12 cellular contexts compared by ENCODE assay signal in the genomic region with DNA sequence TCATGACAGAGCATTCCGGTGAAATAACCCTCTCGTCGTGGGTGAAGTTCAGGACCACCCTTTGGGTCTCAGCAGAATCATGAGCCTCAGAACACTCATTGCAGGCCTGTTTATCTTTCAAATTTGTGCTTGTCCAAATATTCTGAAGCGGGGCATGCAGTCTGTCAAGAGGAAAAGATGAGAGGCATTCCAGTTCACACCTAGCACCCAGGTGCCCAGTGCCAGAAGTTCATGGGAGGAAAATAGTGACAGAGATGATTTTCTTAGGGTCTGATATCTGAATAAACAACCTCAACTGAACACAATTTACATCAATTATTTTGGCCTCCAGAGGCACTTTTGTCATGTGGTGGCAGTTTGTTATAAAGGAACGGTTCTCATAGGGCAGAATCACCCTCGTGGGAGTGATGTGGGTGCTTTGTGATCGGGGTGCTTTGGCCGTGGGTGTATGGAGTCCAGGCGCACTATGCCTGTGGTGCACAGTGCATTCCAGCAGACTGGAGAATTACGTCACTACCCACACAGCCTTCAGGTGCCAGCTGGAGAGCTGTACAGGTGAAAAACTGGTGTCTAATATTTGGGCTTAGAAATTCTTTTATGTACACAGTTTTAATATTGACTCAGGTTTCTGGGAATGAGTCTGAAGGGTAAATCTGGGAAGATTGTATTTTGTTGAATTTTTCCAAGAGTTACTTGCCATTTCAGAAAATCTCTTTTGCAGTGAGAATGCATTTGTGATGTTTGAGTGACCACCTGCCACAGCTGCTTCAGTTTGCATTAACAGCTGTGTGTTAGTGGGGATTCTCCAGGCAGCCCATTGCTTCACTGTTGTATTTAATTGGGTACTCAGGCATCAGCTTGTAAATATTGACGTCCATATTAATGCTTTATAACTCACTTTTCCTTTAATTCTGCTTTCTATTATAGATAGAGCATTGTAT.
DNase-seq lines count a peak whose midpoint lies in the region; ATAC-seq, FAIRE-seq and TF ChIP-seq lines count a peak whose summit lies in the region.
"Had no signal": no experiment of that assay in that cellular context is flagged by ENCODE, and none has a peak within 500 bp of the region (broad histone marks: within the 10 kb centered on the region; RNA-seq: fewer than 3 reads in every experiment).

No MANE protein-coding gene starts in this region.

- H3K27ac ChIP-seq in upper lobe of right lung: peak overlapping the region; percentile 38

- FAIRE-seq in bronchial epithelial cell (lab: Jason Lieb, UNC): no peak
- FAIRE-seq: GM12892 had no signal

- peaks cover 86% of the 10 kb centered on the region for H3K4me1 Mint-ChIP-seq in nephron

- H3K4me3 Mint-ChIP-seq in nephron: no peak overlapping the region

- intact Hi-C loops in upper lobe of right lung (cut with DNase I): no loop called here

- DNase-seq in NCI-H510A treated with DMSO at 0.1 percent for 48 hours (lab: John Stamatoyannopoulos, UW) (peak; percentile 81), NCI-H510A (lab: John Stamatoyannopoulos, UW) (no peak), bronchial epithelial cell (ENCODE audit: low read depth) (peak; percentile 53), upper lobe of right lung (no peak), NCI-H2227 (lab: John Stamatoyannopoulos, UW; ENCODE audit: unreplicated experiment) (no peak)
- DNase-seq in activated effector memory CD4-positive, alpha-beta T cell treated with anti-CD3 and anti-CD28 coated beads, Interleukin-2, amount 50 U/mL, for 16 hours: no peak
- no peak for DNase-seq in stimulated activated CD4-positive, alpha-beta T cell treated with anti-CD3 and anti-CD28 coated beads, Interleukin-2, amount 100 ng/mL, for 24 hours
- DNase-seq: glutamatergic neuron, NCI-H2227 treated with DMSO at 0.1 percent for 48 hours, SIG-M5 had no signal

- peaks cover 90% of the 10 kb centered on the region for H3K4me1 ChIP-seq in upper lobe of right lung

- peak overlapping the region; percentile 54 to 91 (median 61) for H3K27ac Mint-ChIP-seq in nephron

- H3K36me3 Mint-ChIP-seq in nephron (ENCODE audit: low read depth): peaks cover 8% of the 10 kb centered on the region

- no peaks in the 10 kb centered on the region for H3K9me3 Mint-ChIP-seq in nephron

- H3K9me3 ChIP-seq in upper lobe of right lung: no peaks in the 10 kb centered on the region

- no peaks in the 10 kb centered on the region for H3K27me3 Mint-ChIP-seq in nephron (ENCODE audit: low read depth)

- TF ChIP-seq CTCF in bronchial epithelial cell (IDR thresholded peaks at IDR 0.05; ENCODE audit: insufficient read depth, low read length, severe bottlenecking) (no peak), nephron (IDR thresholded peaks at IDR 0.05; ENCODE audit: unreplicated experiment in 3 of 3) (no peak), upper lobe of right lung (IDR thresholded peaks at IDR 0.05) (no peak)

- H3K27me3 ChIP-seq in bronchial epithelial cell (ENCODE audit: control insufficient read depth, insufficient read depth, low read length) (no peaks in the 10 kb centered on the region), upper lobe of right lung (no peaks in the 10 kb centered on the region)

- H3K36me3 ChIP-seq in bronchial epithelial cell (ENCODE audit: control insufficient read depth, insufficient read depth, low read length) (peaks cover 11% of the 10 kb centered on the region), upper lobe of right lung (no peaks in the 10 kb centered on the region)

- H3K4me3 ChIP-seq in bronchial epithelial cell (ENCODE audit: low read depth, low read length) (no peak overlapping the region), upper lobe of right lung (no peak overlapping the region)

- peak; percentile 64 for ATAC-seq in upper lobe of right lung

Comparison
In these comparisons a context has a peak if more than half of its experiments do, and no peak if none do; other contexts are left out.
1. DNase-seq: peak in NCI-H510A treated with DMSO at 0.1 percent for 48 hours (single experiment) and bronchial epithelial cell (single experiment); none in NCI-H510A (single experiment), upper lobe of right lung (single experiment), NCI-H2227 (single experiment), activated effector memory CD4-positive, alpha-beta T cell treated with anti-CD3 and anti-CD28 coated beads, Interleukin-2, amount 50 U/mL, for 16 hours (single experiment) and stimulated activated CD4-positive, alpha-beta T cell treated with anti-CD3 and anti-CD28 coated beads, Interleukin-2, amount 100 ng/mL, for 24 hours (0 of 2).